ENCODE assay signal across 14 cellular contexts in the genomic region with DNA sequence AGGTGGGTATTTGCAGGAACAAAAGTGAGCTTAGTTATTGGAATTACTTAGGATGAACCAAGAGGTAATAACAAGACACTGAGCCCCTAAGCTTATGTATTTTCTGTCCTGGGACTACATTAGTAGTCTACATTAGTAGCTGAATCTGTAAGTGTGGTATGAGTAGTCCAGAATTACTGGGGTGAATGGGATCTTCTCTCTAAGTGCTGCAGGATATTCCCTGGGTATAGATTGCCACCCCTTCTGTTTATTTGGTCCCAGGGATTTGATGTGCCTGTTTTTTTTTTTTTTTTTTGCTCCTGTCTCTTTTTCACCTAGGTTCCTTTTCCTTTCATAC. TPM values are rescaled to one million over a fixed set of nuclear protein-coding genes. Genes with fewer than 3 reads are reported as not detected.
DNase-seq lines count a peak whose midpoint lies in the region; ATAC-seq and TF ChIP-seq lines count a peak whose summit lies in the region.
"Had no signal": no experiment of that assay in that cellular context is flagged by ENCODE, and none has a peak within 500 bp of the region (broad histone marks: within the 10 kb centered on the region; RNA-seq: fewer than 3 reads in every experiment).

No MANE protein-coding gene starts in this region.

- peak overlapping the region; percentile 52 for H3K4me3 Mint-ChIP-seq in MCF 10A (ENCODE audit: unreplicated experiment)
- H3K4me3 Mint-ChIP-seq in stimulated activated effector memory CD8-positive, alpha-beta T cell treated with anti-CD3 and anti-CD28 coated beads, Interleukin-12 subunit alpha, Interleukin-12 subunit beta, amount 100 ng/mL, for 72 hours: no peak overlapping the region
- H3K4me3 Mint-ChIP-seq: T-helper 2 cell treated with Interferon-gamma antibody and Interleukin-4, amounts not matched to agents 5 μg/mL and 100 μg/mL, for 36 hours had no signal

- intact Hi-C loops in MCF 10A (cut with micrococcal nuclease) (no loop called here), Right ventricle myocardium inferior (cut with DNase I) (no loop called here)

- H3K27ac Mint-ChIP-seq in MCF 10A (ENCODE audit: low read depth, unreplicated experiment): peak overlapping the region; percentile 88
- peak overlapping the region; percentile 26 for H3K27ac Mint-ChIP-seq in stimulated activated effector memory CD8-positive, alpha-beta T cell treated with anti-CD3 and anti-CD28 coated beads, Interleukin-12 subunit alpha, Interleukin-12 subunit beta, amount 100 ng/mL, for 72 hours
- H3K27ac Mint-ChIP-seq: activated T-helper 2 cell treated with anti-CD3 and anti-CD28 coated beads, Interferon-gamma antibody, Interleukin-2, Interleukin-4, amounts not matched to agents 10 μg/mL and 5 μg/mL and 100 μg/mL, durations not matched to agents 14 hours and 24 hours and 36 hours; T-helper 2 cell treated with Interferon-gamma antibody and Interleukin-4, amounts not matched to agents 5 μg/mL and 100 μg/mL, for 36 hours had no signal

- H3K4me1 Mint-ChIP-seq in MCF 10A (ENCODE audit: insufficient read depth, unreplicated experiment): peaks cover 54% of the 10 kb centered on the region
- H3K4me1 Mint-ChIP-seq in stimulated activated effector memory CD8-positive, alpha-beta T cell treated with anti-CD3 and anti-CD28 coated beads, Interleukin-12 subunit alpha, Interleukin-12 subunit beta, amount 100 ng/mL, for 72 hours: peaks cover 64% of the 10 kb centered on the region

- CTCF ChIA-PET in MCF 10A (lab: Yijun Ruan, JAX): interaction anchor here (0.7 to 1.8 kb wide), 5 partner anchors 18 to 148 kb away, joined by 3 to 5 read pairs (median 4); no protein-coding TSS in a partner anchor

- DNase-seq in DMS53 (lab: John Stamatoyannopoulos, UW): peak; percentile 15
- no peak for DNase-seq in DMS53 treated with DMSO at 0.1 percent for 48 hours (lab: John Stamatoyannopoulos, UW; ENCODE audit: unreplicated experiment)
- no peak for DNase-seq in MCF 10A (ENCODE audit: unreplicated experiment)
- no peak for DNase-seq in stimulated activated effector memory CD8-positive, alpha-beta T cell treated with anti-CD3 and anti-CD28 coated beads, Interleukin-12 subunit alpha, Interleukin-12 subunit beta, amount 100 ng/mL, for 72 hours (ENCODE audit: low spot score in 2 of 2)
- DNase-seq in amniotic stem cell (lab: John Stamatoyannopoulos, UW): no peak
- DNase-seq in Right ventricle myocardium inferior (ENCODE audit: missing footprints): no peak
- DNase-seq in H4 (ENCODE audit: low spot score): no peak
- DNase-seq: 8988T; left ventricle myocardium superior; stimulated activated naive CD8-positive, alpha-beta T cell treated with anti-CD3 and anti-CD28 coated beads, Interleukin-15, amount 100 ng/mL, for 72 hours had no signal

- no peaks in the 10 kb centered on the region for H3K9me3 Mint-ChIP-seq in MCF 10A (ENCODE audit: unreplicated experiment)
- no peaks in the 10 kb centered on the region for H3K9me3 Mint-ChIP-seq in stimulated activated effector memory CD8-positive, alpha-beta T cell treated with anti-CD3 and anti-CD28 coated beads, Interleukin-12 subunit alpha, Interleukin-12 subunit beta, amount 100 ng/mL, for 72 hours
- H3K9me3 Mint-ChIP-seq: activated T-helper 2 cell treated with anti-CD3 and anti-CD28 coated beads, Interferon-gamma antibody, Interleukin-2, Interleukin-4, amounts not matched to agents 10 μg/mL and 5 μg/mL and 100 μg/mL, durations not matched to agents 14 hours and 24 hours and 36 hours; stimulated activated naive CD8-positive, alpha-beta T cell treated with anti-CD3 and anti-CD28 coated beads, Interleukin-15, amount 100 ng/mL, for 72 hours; T-helper 2 cell treated with Interferon-gamma antibody and Interleukin-4, amounts not matched to agents 5 μg/mL and 100 μg/mL, for 36 hours had no signal

- ATAC-seq in HG03064 (IDR thresholded peaks at IDR 0.05; ENCODE audit: low read depth, unreplicated experiment) (peak; percentile 16), Right ventricle myocardium inferior (no peak)
- ATAC-seq in stimulated activated effector memory CD8-positive, alpha-beta T cell treated with anti-CD3 and anti-CD28 coated beads, Interleukin-12 subunit alpha, Interleukin-12 subunit beta, amount 100 ng/mL, for 72 hours: peak; percentile 32
- ATAC-seq: esophagus mucosa; left ventricle myocardium superior; stimulated activated naive CD8-positive, alpha-beta T cell treated with anti-CD3 and anti-CD28 coated beads, Interleukin-15, amount 100 ng/mL, for 72 hours had no signal

- POLR2A ChIA-PET in MCF 10A (lab: Yijun Ruan, JAX): interaction anchor here (0.6 to 1.3 kb wide), 3 partner anchors 8 to 662 kb away, joined by 3 to 5 read pairs (median 5); no protein-coding TSS in a partner anchor

- no TSS peak for BruUV-seq in MCF 10A (replicated peaks; lab: Mats Ljungman, UMichigan)

- H3K36me3 Mint-ChIP-seq in MCF 10A (ENCODE audit: insufficient read depth, unreplicated experiment): no peaks in the 10 kb centered on the region
- peaks cover 3% of the 10 kb centered on the region for H3K36me3 Mint-ChIP-seq in stimulated activated effector memory CD8-positive, alpha-beta T cell treated with anti-CD3 and anti-CD28 coated beads, Interleukin-12 subunit alpha, Interleukin-12 subunit beta, amount 100 ng/mL, for 72 hours

- TF ChIP-seq CTCF in MCF 10A (IDR thresholded peaks at IDR 0.05; ENCODE audit: unreplicated experiment): no peak

- H3K27me3 Mint-ChIP-seq in MCF 10A (ENCODE audit: insufficient read depth, unreplicated experiment): no peaks in the 10 kb centered on the region
- H3K27me3 Mint-ChIP-seq: stimulated activated naive CD8-positive, alpha-beta T cell treated with anti-CD3 and anti-CD28 coated beads, Interleukin-15, amount 100 ng/mL, for 72 hours had no signal

RNA-seq across cellular contexts. Expression of gene CD2AP, which starts 5.9 kb away (rescaled TPM):
- 35.7 and 40.3 TPM in 2 replicates for total RNA-seq in MCF 10A (2022)
- 10.0 TPM for total RNA-seq in Right ventricle myocardium inferior
- 19.3 and 27.1 TPM in 2 replicates for total RNA-seq in H4 (2014; rRNA removed; shearing (Covaris generic))
